Comparison of ENCODE assay signal across 1 cellular context in the genomic region with DNA sequence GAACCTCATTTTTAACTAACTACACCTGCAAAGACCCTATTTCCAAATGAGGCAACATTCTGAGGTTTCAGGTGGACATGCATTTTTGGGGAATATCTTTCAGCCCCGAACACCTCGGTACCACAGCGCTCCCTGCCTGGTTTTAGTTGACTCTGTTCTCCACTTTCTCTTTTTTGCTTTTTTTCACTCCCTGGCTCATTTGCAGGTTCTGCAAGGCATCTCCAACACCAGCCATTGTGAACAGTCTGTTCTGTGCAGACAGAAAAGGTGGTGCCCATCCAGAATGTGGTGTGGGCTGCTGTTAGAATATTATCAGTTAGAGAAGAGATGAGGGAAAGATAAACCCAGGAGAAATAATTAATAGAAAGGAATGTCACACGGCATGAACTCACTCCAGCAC.
TF ChIP-seq lines count a peak whose summit lies in the region.

No MANE protein-coding gene starts in this region.

TF ChIP-seq in SK-N-SH treated with all-trans-retinoic acid at 6 μM for 48 hours, 23 proteins besides CTCF, POLR2A, EP300 and RAD21 (continued from another document):
- TF ChIP-seq, protein P1, sequence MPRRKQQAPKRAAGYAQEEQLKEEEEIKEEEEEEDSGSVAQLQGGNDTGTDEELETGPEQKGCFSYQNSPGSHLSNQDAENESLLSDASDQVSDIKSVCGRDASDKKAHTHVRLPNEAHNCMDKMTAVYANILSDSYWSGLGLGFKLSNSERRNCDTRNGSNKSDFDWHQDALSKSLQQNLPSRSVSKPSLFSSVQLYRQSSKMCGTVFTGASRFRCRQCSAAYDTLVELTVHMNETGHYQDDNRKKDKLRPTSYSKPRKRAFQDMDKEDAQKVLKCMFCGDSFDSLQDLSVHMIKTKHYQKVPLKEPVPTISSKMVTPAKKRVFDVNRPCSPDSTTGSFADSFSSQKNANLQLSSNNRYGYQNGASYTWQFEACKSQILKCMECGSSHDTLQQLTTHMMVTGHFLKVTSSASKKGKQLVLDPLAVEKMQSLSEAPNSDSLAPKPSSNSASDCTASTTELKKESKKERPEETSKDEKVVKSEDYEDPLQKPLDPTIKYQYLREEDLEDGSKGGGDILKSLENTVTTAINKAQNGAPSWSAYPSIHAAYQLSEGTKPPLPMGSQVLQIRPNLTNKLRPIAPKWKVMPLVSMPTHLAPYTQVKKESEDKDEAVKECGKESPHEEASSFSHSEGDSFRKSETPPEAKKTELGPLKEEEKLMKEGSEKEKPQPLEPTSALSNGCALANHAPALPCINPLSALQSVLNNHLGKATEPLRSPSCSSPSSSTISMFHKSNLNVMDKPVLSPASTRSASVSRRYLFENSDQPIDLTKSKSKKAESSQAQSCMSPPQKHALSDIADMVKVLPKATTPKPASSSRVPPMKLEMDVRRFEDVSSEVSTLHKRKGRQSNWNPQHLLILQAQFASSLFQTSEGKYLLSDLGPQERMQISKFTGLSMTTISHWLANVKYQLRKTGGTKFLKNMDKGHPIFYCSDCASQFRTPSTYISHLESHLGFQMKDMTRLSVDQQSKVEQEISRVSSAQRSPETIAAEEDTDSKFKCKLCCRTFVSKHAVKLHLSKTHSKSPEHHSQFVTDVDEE (CRISPR knock-in tag; IDR thresholded peaks at IDR 0.05): no peak
- no peak for TF ChIP-seq PPARA (CRISPR knock-in tag; IDR thresholded peaks at IDR 0.05; ENCODE audit: borderline replicate concordance)
- no peak for TF ChIP-seq OSR1 (CRISPR knock-in tag; IDR thresholded peaks at IDR 0.05)
- TF ChIP-seq BACH2 (CRISPR knock-in tag; IDR thresholded peaks at IDR 0.05; ENCODE audit: borderline replicate concordance): no peak
- TF ChIP-seq ZNF8 (CRISPR knock-in tag; IDR thresholded peaks at IDR 0.05): no peak
- TF ChIP-seq RARB (CRISPR knock-in tag; IDR thresholded peaks at IDR 0.05): no peak
- TF ChIP-seq ZC3H10 (CRISPR knock-in tag; IDR thresholded peaks at IDR 0.05): no peak
